8 cellular contexts compared by ENCODE assay signal in the genomic region with DNA sequence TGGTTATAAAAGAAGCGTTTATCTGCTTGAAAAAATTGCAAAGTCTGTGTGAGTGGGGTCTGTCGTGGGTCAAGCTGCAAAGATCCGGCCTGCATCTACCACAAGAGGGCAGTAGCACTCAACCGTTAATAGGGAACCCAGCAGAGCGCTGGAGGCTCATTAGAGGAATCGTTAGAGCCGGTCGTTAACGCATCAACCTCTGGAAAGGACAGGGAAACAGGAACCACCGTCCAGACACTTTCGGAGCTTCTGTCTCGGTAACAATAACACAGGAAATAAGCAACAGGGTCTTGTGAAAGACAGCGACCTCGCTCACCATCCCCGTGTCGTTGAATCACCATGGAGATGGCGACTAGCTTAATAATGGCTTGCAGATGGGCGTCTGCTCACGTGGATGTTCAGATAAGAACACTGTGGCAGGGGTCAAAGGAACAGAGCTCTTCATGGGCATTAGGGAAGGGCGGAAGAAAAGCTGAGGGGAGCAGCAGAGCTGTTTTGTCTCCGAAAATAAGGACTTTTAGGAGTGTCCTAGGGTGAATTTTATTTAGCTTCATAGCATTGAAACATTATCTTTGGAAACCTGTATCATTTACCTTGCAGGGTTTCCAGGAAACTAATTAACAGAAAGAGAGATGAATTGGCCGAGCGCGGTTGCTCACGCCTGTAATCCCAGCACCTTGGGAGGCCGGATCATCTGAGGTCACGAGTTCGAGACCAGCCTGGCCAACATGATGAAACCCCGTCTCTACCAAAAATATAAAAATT. TPM values are rescaled to one million over a fixed set of nuclear protein-coding genes. Genes with fewer than 3 reads are reported as not detected.
DNase-seq lines count a peak whose midpoint lies in the region; ATAC-seq, FAIRE-seq and TF ChIP-seq lines count a peak whose summit lies in the region.

No MANE protein-coding gene starts in this region.

- peak; percentile 89 for FAIRE-seq in GM12892 (lab: Jason Lieb, UNC)
- peak; percentile 75 for FAIRE-seq in RCC 7860 (lab: Jason Lieb, UNC)

- peak overlapping the region; percentile 33 for H3K27ac ChIP-seq in KOPT-K1 (ENCODE audit: low read depth, low read length, poor library complexity, severe bottlenecking)
- H3K27ac ChIP-seq in naive thymus-derived CD4-positive, alpha-beta T cell (ENCODE audit: low read depth, low read length): no peak overlapping the region

- H3K4me3 ChIP-seq in fibroblast of pulmonary artery (replicated peaks; ENCODE audit: low read depth, low read length): peak overlapping the region; percentile 55
- H3K4me3 ChIP-seq in naive thymus-derived CD4-positive, alpha-beta T cell (ENCODE audit: low read length): peak overlapping the region; percentile 40

- peak; percentile 38 for DNase-seq in GM12892 (ENCODE audit: insufficient read length)
- peak; percentile 53 for DNase-seq in RCC 7860 (ENCODE audit: low spot score)
- peak; percentile 40 for DNase-seq in activated T-helper 1 cell treated with Interleukin-2 at 50 U/mL for 16 hours (ENCODE audit: low read depth)
- peak; percentile 92 for DNase-seq in fibroblast of pulmonary artery (ENCODE audit: low read depth)
- DNase-seq in naive thymus-derived CD4-positive, alpha-beta T cell: peak; percentile 35 to 67 (median 58)

- no peaks in the 10 kb centered on the region for H3K27me3 ChIP-seq in naive thymus-derived CD4-positive, alpha-beta T cell (ENCODE audit: control insufficient read depth in 2 of 2, insufficient read depth in 2 of 2, low read length in 2 of 2)

- H3K27me3 Mint-ChIP-seq in naive thymus-derived CD4-positive, alpha-beta T cell: peaks cover 0 to 29% (median 5%) of the 10 kb centered on the region in 5 donors
- H3K27me3 Mint-ChIP-seq in stimulated activated memory B cell treated with anti-CD40 and anti-IgM and Interleukin-4, amounts not matched to agents 10 μg/mL and 1 μg/mL and 100 μg/mL, for 72 hours: no peaks in the 10 kb centered on the region

- POLR2A ChIA-PET in naive thymus-derived CD4-positive, alpha-beta T cell (lab: Charles Lee): interaction anchor here (0.6 to 1.4 kb wide), 10 partner anchors 9 to 1461 kb away, joined by 3 to 8 read pairs (median 3); partner anchors contain the start of gene NSRP1

- peaks cover 5 to 7% (median 6%) of the 10 kb centered on the region in 7 donors for H3K4me1 Mint-ChIP-seq in naive thymus-derived CD4-positive, alpha-beta T cell
- H3K4me1 Mint-ChIP-seq in stimulated activated memory B cell treated with anti-CD40 and anti-IgM and Interleukin-4, amounts not matched to agents 10 μg/mL and 1 μg/mL and 100 μg/mL, for 72 hours: peaks cover 7% of the 10 kb centered on the region

- H3K4me1 ChIP-seq in naive thymus-derived CD4-positive, alpha-beta T cell (ENCODE audit: control insufficient read depth in 2 of 2, insufficient read depth in 2 of 2, low read length in 2 of 2): peaks cover 0 to 7% of the 10 kb centered on the region in 2 donors

- no peak for TF ChIP-seq POLR2A in GM12892 (IDR thresholded peaks at IDR 0.05; ENCODE audit: low read depth, low read length)

- peak; percentile 95 for TF ChIP-seq CTCF in fibroblast of pulmonary artery (IDR thresholded peaks at IDR 0.05; ENCODE audit: low read length, missing control alignments)

- H3K9me3 Mint-ChIP-seq in naive thymus-derived CD4-positive, alpha-beta T cell: no peaks in the 10 kb centered on the region
- no peaks in the 10 kb centered on the region for H3K9me3 Mint-ChIP-seq in stimulated activated memory B cell treated with anti-CD40 and anti-IgM and Interleukin-4, amounts not matched to agents 10 μg/mL and 1 μg/mL and 100 μg/mL, for 72 hours

- H3K36me3 Mint-ChIP-seq in naive thymus-derived CD4-positive, alpha-beta T cell: no peaks in the 10 kb centered on the region
- no peaks in the 10 kb centered on the region for H3K36me3 Mint-ChIP-seq in stimulated activated memory B cell treated with anti-CD40 and anti-IgM and Interleukin-4, amounts not matched to agents 10 μg/mL and 1 μg/mL and 100 μg/mL, for 72 hours

- CTCF ChIA-PET in naive thymus-derived CD4-positive, alpha-beta T cell (lab: Charles Lee): interaction anchor here (0.7 to 5.5 kb wide), 21 partner anchors 9 to 1899 kb away, joined by 3 to 47 read pairs (median 4); partner anchors contain the start of gene TMIGD1

- peak; percentile 98 for ATAC-seq in naive thymus-derived CD4-positive, alpha-beta T cell
- peak; percentile 90 for ATAC-seq in stimulated activated memory B cell treated with anti-CD40 and anti-IgM and Interleukin-4, amounts not matched to agents 10 μg/mL and 1 μg/mL and 100 μg/mL, for 72 hours
- ATAC-seq in HG03025 (IDR thresholded peaks at IDR 0.05; ENCODE audit: low FRiP score, unreplicated experiment): no peak

- H3K27ac Mint-ChIP-seq in naive thymus-derived CD4-positive, alpha-beta T cell: peak overlapping the region in 5 of 9 donors; percentile 16 to 73 (median 34)
- no peak overlapping the region for H3K27ac Mint-ChIP-seq in stimulated activated memory B cell treated with anti-CD40 and anti-IgM and Interleukin-4, amounts not matched to agents 10 μg/mL and 1 μg/mL and 100 μg/mL, for 72 hours

- peak overlapping the region; percentile 74 to 91 (median 84) for H3K4me3 Mint-ChIP-seq in naive thymus-derived CD4-positive, alpha-beta T cell
- peak overlapping the region; percentile 79 for H3K4me3 Mint-ChIP-seq in stimulated activated memory B cell treated with anti-CD40 and anti-IgM and Interleukin-4, amounts not matched to agents 10 μg/mL and 1 μg/mL and 100 μg/mL, for 72 hours

- no peaks in the 10 kb centered on the region for H3K9me3 ChIP-seq in KOPT-K1 (ENCODE audit: insufficient read depth, low read length, poor library complexity, severe bottlenecking)
- H3K9me3 ChIP-seq in naive thymus-derived CD4-positive, alpha-beta T cell (ENCODE audit: control insufficient read depth in 2 of 3, low read length in 3 of 3): no peaks in the 10 kb centered on the region

- no peaks in the 10 kb centered on the region for H3K36me3 ChIP-seq in KOPT-K1 (ENCODE audit: insufficient read depth, low read length)
- no peaks in the 10 kb centered on the region for H3K36me3 ChIP-seq in naive thymus-derived CD4-positive, alpha-beta T cell (ENCODE audit: control insufficient read depth in 2 of 3, insufficient read depth in 3 of 3, low read length in 3 of 3)

- intact Hi-C loops in naive thymus-derived CD4-positive, alpha-beta T cell (cut with micrococcal nuclease): loop anchor here (1.0 kb wide), 4 partner anchors 21 to 236 kb away; no protein-coding TSS in a partner anchor

RNA-seq across cellular contexts. Expression of gene NSRP1, which starts 11.9 kb away (rescaled TPM):
- 33.6 TPM for polyA plus RNA-seq in GM12892 (2012; ENCODE audit: missing spikeins)
- total RNA-seq in naive thymus-derived CD4-positive, alpha-beta T cell: 10 to 100 TPM; 25.6 to 34.7 (median 29.3) TPM
- 10 to 100 TPM; 23.3 to 31.5 TPM for polyA plus RNA-seq in naive thymus-derived CD4-positive, alpha-beta T cell

Comparison
In these comparisons a context has a peak if more than half of its experiments do, and no peak if none do; other contexts are left out.
1. DNase-seq: peak in every context shown above with its lines; median percentile 92 in fibroblast of pulmonary artery; 58 in naive thymus-derived CD4-positive, alpha-beta T cell; 53 in RCC 7860; 40 in activated T-helper 1 cell treated with Interleukin-2 at 50 U/mL for 16 hours; 38 in GM12892.